8 cellular contexts compared by ENCODE assay signal in the genomic region with DNA sequence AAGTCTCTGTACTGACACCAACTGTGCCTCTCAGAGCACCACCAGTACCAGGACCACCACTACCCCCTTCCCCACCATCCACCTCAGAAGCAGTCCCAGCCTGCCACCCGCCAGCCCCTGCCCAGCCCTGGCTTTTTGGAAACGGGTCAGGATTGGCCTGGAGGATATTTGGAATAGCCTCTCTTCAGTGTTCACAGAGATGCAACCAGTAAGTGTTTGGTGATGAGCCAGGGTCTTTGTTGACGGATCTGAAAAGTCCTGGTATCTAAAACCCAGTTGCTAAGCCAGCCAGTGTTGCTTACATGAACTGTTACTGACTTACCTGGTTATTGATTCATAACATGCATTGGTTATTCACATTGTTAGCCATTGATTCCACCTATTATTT. TPM values are rescaled to one million over a fixed set of nuclear protein-coding genes. Genes with fewer than 3 reads are reported as not detected.
A peak's percentile ranks its signal among the peaks of the same experiment; 100 is the strongest.
DNase-seq lines count a peak whose midpoint lies in the region; ATAC-seq and TF ChIP-seq lines count a peak whose summit lies in the region.

No MANE protein-coding gene starts in this region.

- peak overlapping the region; percentile 96 for H3K27ac Mint-ChIP-seq in T-cell

- CTCF ChIA-PET in T-cell (lab: Charles Lee) = interaction anchor here in 1 of 2 donors (0.6 to 2.0 kb wide), 5 partner anchors 9 to 653 kb away, joined by 3 to 10 read pairs (median 6); a partner anchor contains a TSS

- no peaks in the 10 kb centered on the region for H3K9me3 Mint-ChIP-seq in T-cell

- H3K27me3 ChIP-seq in GM23248 (replicated peaks; ENCODE audit: insufficient read depth) = no peaks in the 10 kb centered on the region

- peak overlapping the region; percentile 84 for H3K9ac ChIP-seq in GM23248

- H4K20me1 ChIP-seq in GM23248 (ENCODE audit: insufficient read depth) = no peaks in the 10 kb centered on the region

- ATAC-seq in T-cell (replicated peaks in 1 of 4) = peak in 2 of 4 experiments; percentile 4 to 28
- ATAC-seq in GM21381 (IDR thresholded peaks at IDR 0.05; ENCODE audit: unreplicated experiment) = no peak
- no peak for ATAC-seq in HG02973 (IDR thresholded peaks at IDR 0.05; ENCODE audit: unreplicated experiment)

- peak overlapping the region; percentile 88 to 92 (median 89) for H3K4me3 Mint-ChIP-seq in T-cell

- in situ Hi-C loops in GM23248 (cut with MboI) = no loop called here

- no peaks in the 10 kb centered on the region for H3K27me3 Mint-ChIP-seq in T-cell

- H3F3A ChIP-seq in GM23248 (ENCODE audit: insufficient read depth) = peaks cover 56% of the 10 kb centered on the region

- no peaks in the 10 kb centered on the region for H3K9me2 ChIP-seq in GM23248 (ENCODE audit: insufficient read depth)

- peak overlapping the region; percentile 83 for H3K4me2 ChIP-seq in GM23248 (ENCODE audit: unreplicated experiment)

- 2% methylated on average over 3 of the region's 3 CpGs for WGBS in GM23248 (ENCODE audit: low coverage in 1 of 2, low lambda C conversion rate in 2 of 2, missing lambda C conversion rate in 2 of 2), 2 experiments

- H3K36me3 Mint-ChIP-seq in T-cell = peaks cover 24% of the 10 kb centered on the region

- POLR2A ChIA-PET in T-cell (lab: Charles Lee) = interaction anchor here in 1 of 2 donors (1.5 kb wide), 1 partner anchor 9 kb away, joined by 16 read pairs; no protein-coding TSS in a partner anchor

- H3K9me3 ChIP-seq in GM23248 (ENCODE audit: low read depth) = no peaks in the 10 kb centered on the region

- H3K4me1 Mint-ChIP-seq in T-cell = peaks cover 68 to 78% (median 69%) of the 10 kb centered on the region in 3 donors

- no peak for TF ChIP-seq CTCF in fibroblast of villous mesenchyme (IDR thresholded peaks at IDR 0.05; ENCODE audit: insufficient read depth, low read depth, low read length)

- DNase-seq in GM23248 (no peak), T-cell (no peak), fibroblast of villous mesenchyme (ENCODE audit: low read depth) (no peak), skeletal muscle cell (ENCODE audit: low read depth) (no peak), NCI-H2196 (lab: John Stamatoyannopoulos, UW; ENCODE audit: unreplicated experiment) (no peak), SW 1271 (lab: John Stamatoyannopoulos, UW) (no peak)

- peaks cover 30% of the 10 kb centered on the region for H3K36me3 ChIP-seq in GM23248 (ENCODE audit: low read depth)

- H2AFZ ChIP-seq in GM23248 = peak overlapping the region; percentile 89; the same call in 1 of the 2 replicates

- H3K4me3 ChIP-seq in GM23248 (peak overlapping the region; percentile 77), fibroblast of villous mesenchyme (ENCODE audit: low read depth, low read length) (peak overlapping the region; percentile 84), skeletal muscle cell (ENCODE audit: low read depth, low read length) (peak overlapping the region; percentile 74)

- peaks cover 4% of the 10 kb centered on the region for H3K79me2 ChIP-seq in GM23248 (ENCODE audit: insufficient read depth)

- H3K27ac ChIP-seq in GM23248 = peak overlapping the region; percentile 71

- 0 out of 2 replicates have a peak, but pooled peaks cover 13% of the 10 kb centered on the region for H3K4me1 ChIP-seq in GM23248 (ENCODE audit: insufficient read depth)

RNA-seq across cellular contexts. Expression of a gene that starts 1.1 kb away (rescaled TPM):
- 1.0 and 2.8 TPM in 2 replicates for total RNA-seq in GM23248 (2014; rRNA removed; shearing (Covaris generic))
- 15.8 and 17.7 TPM in 2 replicates for polyA plus RNA-seq in GM23248 (2016; fragmentation: Nextera tagmentation; extraction: Ambion mirVana)
- total RNA-seq in T-cell (1 to 10 TPM in 4 of 5 donors, under 1 TPM in 1; 0.61 to 4.8 (median 3.3) TPM), fibroblast of villous mesenchyme (2.6 and 3.0 TPM in 2 replicates)

RNA-seq across cellular contexts. Expression of a gene that starts 10.8 kb away (rescaled TPM):
- 52.2 and 63.2 TPM in 2 replicates for total RNA-seq in GM23248 (2014; rRNA removed; shearing (Covaris generic))
- polyA plus RNA-seq in GM23248 (2016; fragmentation: Nextera tagmentation; extraction: Ambion mirVana) = 17.3 and 18.2 TPM in 2 replicates
- total RNA-seq in T-cell (100 to 1,000 TPM; 419 to 475 (median 450) TPM), fibroblast of villous mesenchyme (47.0 and 68.2 TPM in 2 replicates)

RNA-seq across cellular contexts. Expression of a gene that starts 11.6 kb away (rescaled TPM):
- total RNA-seq in GM23248 (2014; rRNA removed; shearing (Covaris generic)) = 1.9 and 3.7 TPM in 2 replicates
- 7.3 and 7.7 TPM in 2 replicates for polyA plus RNA-seq in GM23248 (2016; fragmentation: Nextera tagmentation; extraction: Ambion mirVana)
- 1 to 10 TPM; 3.6 to 4.9 (median 3.9) TPM for total RNA-seq in T-cell
- total RNA-seq in fibroblast of villous mesenchyme = 8.1 and 9.1 TPM in 2 replicates

RNA-seq across cellular contexts. Expression of a gene that starts 12.3 kb away (rescaled TPM):
- total RNA-seq in GM23248 (2014; rRNA removed; shearing (Covaris generic)) = not detected in 2 replicates
- 0.09 TPM in 1 of 2 replicates, not detected in the other for polyA plus RNA-seq in GM23248 (2016; fragmentation: Nextera tagmentation; extraction: Ambion mirVana)
- total RNA-seq in T-cell (1 to 10 TPM in 3 of 5 donors, under 1 TPM in 2; 0.54 to 2.6 (median 2.2) TPM), fibroblast of villous mesenchyme (under 0.01 TPM in 2 replicates)

RNA-seq across cellular contexts. Expression of a gene that starts 21.9 kb away (rescaled TPM):
- 14.7 and 14.9 TPM in 2 replicates for total RNA-seq in GM23248 (2014; rRNA removed; shearing (Covaris generic))
- polyA plus RNA-seq in GM23248 (2016; fragmentation: Nextera tagmentation; extraction: Ambion mirVana) = 7.4 and 8.4 TPM in 2 replicates
- total RNA-seq in T-cell (10 to 100 TPM; 29.6 to 41.3 (median 32.5) TPM), fibroblast of villous mesenchyme (7.1 and 9.5 TPM in 2 replicates)
